Comparison of ENCODE assay signal across 8 cellular contexts in genomic region chr1:211698161-211699026, GRCh38. TPM values are rescaled to one million over a fixed set of nuclear protein-coding genes. Genes with fewer than 3 reads are reported as not detected.
DNase-seq lines count a peak whose midpoint lies in the region; ATAC-seq and TF ChIP-seq lines count a peak whose summit lies in the region.

No MANE protein-coding gene starts in this region.

- H3K36me3 ChIP-seq in mesendoderm (ENCODE audit: control insufficient read depth, insufficient read depth, low read length): no peaks in the 10 kb centered on the region

- H3K4me1 Mint-ChIP-seq in effector memory CD8-positive, alpha-beta T cell (ENCODE audit: low read depth in 2 of 2): peaks cover 6 to 21% of the 10 kb centered on the region in 2 donors

- H3K56ac ChIP-seq in mesendoderm (ENCODE audit: low read length): peak overlapping the region; percentile 44

- H3K9me3 Mint-ChIP-seq in effector memory CD8-positive, alpha-beta T cell: no peaks in the 10 kb centered on the region

- H3K9ac ChIP-seq in mesendoderm (ENCODE audit: low read length): peak overlapping the region; percentile 51

- no peak overlapping the region for H3K23ac ChIP-seq in mesendoderm (ENCODE audit: low read length)

- H3K27ac Mint-ChIP-seq in effector memory CD8-positive, alpha-beta T cell: peak overlapping the region; percentile 44 to 49

- no CpG with 5 or more reads among the region's 29 CpGs for WGBS in mesendoderm (ENCODE audit: extremely low coverage, insufficient coverage, low lambda C conversion rate)

- H3K4me3 Mint-ChIP-seq in effector memory CD8-positive, alpha-beta T cell: peak overlapping the region; percentile 50 to 67

- H3K18ac ChIP-seq in mesendoderm (ENCODE audit: low read length): peak overlapping the region; percentile 16

- no peaks in the 10 kb centered on the region for H3K79me1 ChIP-seq in mesendoderm (ENCODE audit: low read length)

- no peak overlapping the region for H3K4me3 ChIP-seq in AG09309 (ENCODE audit: control insufficient read depth, low read depth, low read length)
- peak overlapping the region; percentile 45 for H3K4me3 ChIP-seq in mesendoderm (ENCODE audit: low read length)

- DNase-seq in AG09309 (ENCODE audit: low read depth) (no peak), NCI-H748 treated with DMSO at 0.1 percent for 48 hours (lab: John Stamatoyannopoulos, UW) (peak; percentile 43), mesendoderm (peak; percentile 82)
- peak; percentile 52 to 60 for DNase-seq in activated CD8-positive, alpha-beta memory T cell treated with anti-CD3 and anti-CD28 coated beads for 4 hours (ENCODE audit: low read depth in 2 of 2)
- peak; percentile 86 to 88 (median 86) for DNase-seq in effector memory CD8-positive, alpha-beta T cell
- peak; percentile 69 to 72 for DNase-seq in stimulated activated CD8-positive, alpha-beta memory T cell treated with anti-CD3 and anti-CD28 coated beads, Interleukin-2, amount 100 ng/mL, for 1 hour (ENCODE audit: low read depth in 2 of 2)

- peak; percentile 100 for TF ChIP-seq CTCF in AG09309 (IDR thresholded peaks at IDR 0.05; ENCODE audit: control insufficient read depth, insufficient read depth, low read depth, low read length, missing control alignments)

- H3K4ac ChIP-seq in mesendoderm (ENCODE audit: low read depth, low read length): no peak overlapping the region

- ATAC-seq in GM19035 (IDR thresholded peaks at IDR 0.05; ENCODE audit: unreplicated experiment): peak; percentile 58
- ATAC-seq in HG03342 (IDR thresholded peaks at IDR 0.05; ENCODE audit: unreplicated experiment): peak; percentile 42
- ATAC-seq in effector memory CD8-positive, alpha-beta T cell (replicated peaks): peak; percentile 91

- peak overlapping the region; percentile 86 for H3K4me2 ChIP-seq in mesendoderm (ENCODE audit: low read length)

- no peak overlapping the region for H4K5ac ChIP-seq in mesendoderm (ENCODE audit: low read length)

- no peak overlapping the region for H3K27ac ChIP-seq in mesendoderm (ENCODE audit: low read depth, low read length)

- H3K79me2 ChIP-seq in mesendoderm (ENCODE audit: control insufficient read depth, insufficient read depth, low read length): no peaks in the 10 kb centered on the region

- no peak overlapping the region for H2AK5ac ChIP-seq in mesendoderm (ENCODE audit: low read length)

- no peak overlapping the region for H2BK120ac ChIP-seq in mesendoderm (ENCODE audit: low read depth, low read length)

- no peak overlapping the region for H2BK15ac ChIP-seq in mesendoderm (replicated peaks; ENCODE audit: low read depth)

- no peak overlapping the region for H4K8ac ChIP-seq in mesendoderm (ENCODE audit: low read depth, low read length)

- no peaks in the 10 kb centered on the region for H3K27me3 ChIP-seq in mesendoderm (ENCODE audit: insufficient read depth, low read length, poor library complexity)

- no peak overlapping the region for H2BK5ac ChIP-seq in mesendoderm (ENCODE audit: low read length)

- H3K36me3 Mint-ChIP-seq in effector memory CD8-positive, alpha-beta T cell (ENCODE audit: insufficient read depth): no peaks in the 10 kb centered on the region

- H3K27me3 Mint-ChIP-seq in effector memory CD8-positive, alpha-beta T cell: no peaks in the 10 kb centered on the region

- H3K4me1 ChIP-seq in mesendoderm (ENCODE audit: control insufficient read depth, low read depth, low read length): peaks cover 4% of the 10 kb centered on the region

RNA-seq across cellular contexts. Expression of gene NEK2, which starts 23.0 kb away (rescaled TPM):
- polyA plus RNA-seq in mesendoderm (2013, experiment 1 of 2): 13.0 TPM
- polyA plus RNA-seq in mesendoderm (2013, experiment 2 of 2): 13.9 TPM
